In genomic region chr5:178143901-178144300, GRCh38 we compare ENCODE assay signal across 1 cellular context.
TF ChIP-seq lines count a peak whose summit lies in the region.

No MANE protein-coding gene starts in this region.

TF ChIP-seq in GM23338, 12 proteins besides CTCF, POLR2A, EP300 and RAD21:
- TF ChIP-seq REST (IDR thresholded peaks at IDR 0.05; ENCODE audit: unreplicated experiment): no peak
- TF ChIP-seq CREB1 (CRISPR knock-in tag; IDR thresholded peaks at IDR 0.05; ENCODE audit: low read depth): no peak
- TF ChIP-seq, protein P1, sequence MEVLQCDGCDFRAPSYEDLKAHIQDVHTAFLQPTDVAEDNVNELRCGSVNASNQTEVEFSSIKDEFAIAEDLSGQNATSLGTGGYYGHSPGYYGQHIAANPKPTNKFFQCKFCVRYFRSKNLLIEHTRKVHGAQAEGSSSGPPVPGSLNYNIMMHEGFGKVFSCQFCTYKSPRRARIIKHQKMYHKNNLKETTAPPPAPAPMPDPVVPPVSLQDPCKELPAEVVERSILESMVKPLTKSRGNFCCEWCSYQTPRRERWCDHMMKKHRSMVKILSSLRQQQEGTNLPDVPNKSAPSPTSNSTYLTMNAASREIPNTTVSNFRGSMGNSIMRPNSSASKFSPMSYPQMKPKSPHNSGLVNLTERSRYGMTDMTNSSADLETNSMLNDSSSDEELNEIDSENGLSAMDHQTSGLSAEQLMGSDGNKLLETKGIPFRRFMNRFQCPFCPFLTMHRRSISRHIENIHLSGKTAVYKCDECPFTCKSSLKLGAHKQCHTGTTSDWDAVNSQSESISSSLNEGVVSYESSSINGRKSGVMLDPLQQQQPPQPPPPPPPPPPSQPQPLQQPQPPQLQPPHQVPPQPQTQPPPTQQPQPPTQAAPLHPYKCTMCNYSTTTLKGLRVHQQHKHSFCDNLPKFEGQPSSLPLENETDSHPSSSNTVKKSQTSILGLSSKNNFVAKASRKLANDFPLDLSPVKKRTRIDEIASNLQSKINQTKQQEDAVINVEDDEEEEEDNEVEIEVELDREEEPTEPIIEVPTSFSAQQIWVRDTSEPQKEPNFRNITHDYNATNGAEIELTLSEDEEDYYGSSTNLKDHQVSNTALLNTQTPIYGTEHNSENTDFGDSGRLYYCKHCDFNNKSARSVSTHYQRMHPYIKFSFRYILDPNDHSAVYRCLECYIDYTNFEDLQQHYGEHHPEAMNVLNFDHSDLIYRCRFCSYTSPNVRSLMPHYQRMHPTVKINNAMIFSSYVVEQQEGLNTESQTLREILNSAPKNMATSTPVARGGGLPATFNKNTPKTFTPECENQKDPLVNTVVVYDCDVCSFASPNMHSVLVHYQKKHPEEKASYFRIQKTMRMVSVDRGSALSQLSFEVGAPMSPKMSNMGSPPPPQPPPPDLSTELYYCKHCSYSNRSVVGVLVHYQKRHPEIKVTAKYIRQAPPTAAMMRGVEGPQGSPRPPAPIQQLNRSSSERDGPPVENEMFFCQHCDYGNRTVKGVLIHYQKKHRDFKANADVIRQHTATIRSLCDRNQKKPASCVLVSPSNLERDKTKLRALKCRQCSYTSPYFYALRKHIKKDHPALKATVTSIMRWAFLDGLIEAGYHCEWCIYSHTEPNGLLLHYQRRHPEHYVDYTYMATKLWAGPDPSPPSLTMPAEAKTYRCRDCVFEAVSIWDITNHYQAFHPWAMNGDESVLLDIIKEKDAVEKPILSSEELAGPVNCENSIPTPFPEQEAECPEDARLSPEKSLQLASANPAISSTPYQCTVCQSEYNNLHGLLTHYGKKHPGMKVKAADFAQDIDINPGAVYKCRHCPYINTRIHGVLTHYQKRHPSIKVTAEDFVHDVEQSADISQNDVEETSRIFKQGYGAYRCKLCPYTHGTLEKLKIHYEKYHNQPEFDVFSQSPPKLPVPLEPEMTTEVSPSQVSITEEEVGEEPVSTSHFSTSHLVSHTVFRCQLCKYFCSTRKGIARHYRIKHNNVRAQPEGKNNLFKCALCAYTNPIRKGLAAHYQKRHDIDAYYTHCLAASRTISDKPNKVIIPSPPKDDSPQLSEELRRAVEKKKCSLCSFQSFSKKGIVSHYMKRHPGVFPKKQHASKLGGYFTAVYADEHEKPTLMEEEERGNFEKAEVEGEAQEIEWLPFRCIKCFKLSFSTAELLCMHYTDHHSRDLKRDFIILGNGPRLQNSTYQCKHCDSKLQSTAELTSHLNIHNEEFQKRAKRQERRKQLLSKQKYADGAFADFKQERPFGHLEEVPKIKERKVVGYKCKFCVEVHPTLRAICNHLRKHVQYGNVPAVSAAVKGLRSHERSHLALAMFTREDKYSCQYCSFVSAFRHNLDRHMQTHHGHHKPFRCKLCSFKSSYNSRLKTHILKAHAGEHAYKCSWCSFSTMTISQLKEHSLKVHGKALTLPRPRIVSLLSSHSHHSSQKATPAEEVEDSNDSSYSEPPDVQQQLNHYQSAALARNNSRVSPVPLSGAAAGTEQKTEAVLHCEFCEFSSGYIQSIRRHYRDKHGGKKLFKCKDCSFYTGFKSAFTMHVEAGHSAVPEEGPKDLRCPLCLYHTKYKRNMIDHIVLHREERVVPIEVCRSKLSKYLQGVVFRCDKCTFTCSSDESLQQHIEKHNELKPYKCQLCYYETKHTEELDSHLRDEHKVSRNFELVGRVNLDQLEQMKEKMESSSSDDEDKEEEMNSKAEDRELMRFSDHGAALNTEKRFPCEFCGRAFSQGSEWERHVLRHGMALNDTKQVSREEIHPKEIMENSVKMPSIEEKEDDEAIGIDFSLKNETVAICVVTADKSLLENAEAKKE (CRISPR knock-in tag; IDR thresholded peaks at IDR 0.05): no peak
- no peak for TF ChIP-seq STAT1 (IDR thresholded peaks at IDR 0.05; ENCODE audit: unreplicated experiment)
- TF ChIP-seq EZH2phosphoT487 (IDR thresholded peaks at IDR 0.05; ENCODE audit: unreplicated experiment): no peak
- no peak for TF ChIP-seq ZNF331 (CRISPR knock-in tag; IDR thresholded peaks at IDR 0.05; ENCODE audit: low read depth)
- TF ChIP-seq, protein P2, sequence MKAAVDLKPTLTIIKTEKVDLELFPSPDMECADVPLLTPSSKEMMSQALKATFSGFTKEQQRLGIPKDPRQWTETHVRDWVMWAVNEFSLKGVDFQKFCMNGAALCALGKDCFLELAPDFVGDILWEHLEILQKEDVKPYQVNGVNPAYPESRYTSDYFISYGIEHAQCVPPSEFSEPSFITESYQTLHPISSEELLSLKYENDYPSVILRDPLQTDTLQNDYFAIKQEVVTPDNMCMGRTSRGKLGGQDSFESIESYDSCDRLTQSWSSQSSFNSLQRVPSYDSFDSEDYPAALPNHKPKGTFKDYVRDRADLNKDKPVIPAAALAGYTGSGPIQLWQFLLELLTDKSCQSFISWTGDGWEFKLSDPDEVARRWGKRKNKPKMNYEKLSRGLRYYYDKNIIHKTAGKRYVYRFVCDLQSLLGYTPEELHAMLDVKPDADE (IDR thresholded peaks at IDR 0.05): no peak
- TF ChIP-seq EZH2 (IDR thresholded peaks at IDR 0.05; ENCODE audit: low read depth, unreplicated experiment): no peak
- TF ChIP-seq NANOG (IDR thresholded peaks at IDR 0.05; ENCODE audit: borderline replicate concordance): no peak
- TF ChIP-seq POLR2AphosphoS5 (IDR thresholded peaks at IDR 0.05; ENCODE audit: low read depth): no peak
- TF ChIP-seq JUNB (IDR thresholded peaks at IDR 0.05; ENCODE audit: unreplicated experiment): no peak
- no peak for TF ChIP-seq ZNF114 (CRISPR knock-in tag; IDR thresholded peaks at IDR 0.05)
